Comparison of ENCODE assay signal across 1 cellular context in the genomic region with DNA sequence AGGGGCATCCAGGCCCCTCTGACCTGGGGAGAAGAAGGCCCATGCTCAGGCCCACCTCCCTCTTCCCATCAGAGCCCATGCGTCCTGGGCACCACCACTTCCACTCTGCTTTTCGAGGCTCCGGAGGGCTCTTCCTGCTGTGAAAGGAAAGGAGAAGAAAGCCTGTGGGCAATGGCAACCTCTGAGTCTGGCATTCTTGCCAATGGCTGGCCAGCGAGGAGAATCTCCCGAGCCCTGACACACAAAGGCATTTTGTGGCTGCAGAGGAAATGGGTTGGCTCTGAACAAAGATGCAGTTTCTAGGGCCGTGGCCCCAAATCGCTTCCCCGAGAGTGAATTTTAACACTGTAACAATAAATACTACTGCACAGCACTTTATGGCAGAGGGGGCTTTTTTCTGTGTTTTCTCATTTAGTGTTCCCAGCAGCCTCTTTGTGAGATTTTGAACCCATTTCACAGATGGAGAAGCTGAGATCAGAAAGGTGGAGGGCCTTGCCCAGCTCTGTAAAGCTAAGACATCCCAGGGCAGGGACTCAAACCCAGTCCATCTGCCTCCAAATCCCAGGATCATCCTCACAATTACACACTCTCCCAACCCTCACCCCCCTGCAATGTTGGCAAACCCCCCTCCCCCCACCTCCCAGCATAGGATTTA.
TF ChIP-seq lines count a peak whose summit lies in the region.

No MANE protein-coding gene starts in this region.

TF ChIP-seq in HepG2, 621 proteins besides CTCF, POLR2A, EP300 and RAD21:
- TF ChIP-seq RNF2 (conservative IDR thresholded peaks at IDR 0.05; ENCODE audit: low read depth): no peak
- TF ChIP-seq GABPB1 (CRISPR knock-in tag; IDR thresholded peaks at IDR 0.05): no peak
- TF ChIP-seq ZNF629 (CRISPR knock-in tag; conservative IDR thresholded peaks at IDR 0.05): peak; percentile 59
- TF ChIP-seq NFATC3 (CRISPR knock-in tag; IDR thresholded peaks at IDR 0.05): no peak
